Comparison of ENCODE assay signal across 1 cellular context in genomic region chr6:39226606-39227300, GRCh38.
TF ChIP-seq lines count a peak whose summit lies in the region.

No MANE protein-coding gene starts in this region.

TF ChIP-seq in GM12878, 131 proteins besides CTCF, POLR2A, EP300 and RAD21 (continued from another document):
- TF ChIP-seq BACH1 (IDR thresholded peaks at IDR 0.05; ENCODE audit: borderline replicate concordance) = no peak
